In genomic region chr4:7024336-7024890, GRCh38 we compare ENCODE assay signal across 18 cellular contexts.
"Had no signal": no experiment of that assay in that cellular context is flagged by ENCODE, and none has a peak within 500 bp of the region (broad histone marks: within the 10 kb centered on the region; RNA-seq: fewer than 3 reads in every experiment).

No MANE protein-coding gene starts in this region.

- ATAC-seq: activated CD4-positive, alpha-beta T cell treated with anti-CD3 and anti-CD28 coated beads for 36 hours; activated T-cell treated with anti-CD3 and anti-CD28 coated beads, Interleukin-2, amount 50 U/mL, for 72 hours; esophagus mucosa; gastrocnemius medialis; left lung; pancreas; stimulated activated memory B cell treated with anti-CD40 and anti-IgM and Interleukin-4, amounts not matched to agents 10 μg/mL and 1 μg/mL and 100 μg/mL, for 72 hours had no signal

- H3K4me1 Mint-ChIP-seq: activated CD4-positive, alpha-beta T cell treated with anti-CD3 and anti-CD28 coated beads for 36 hours had no signal

- H3K27ac Mint-ChIP-seq: activated CD4-positive, alpha-beta memory T cell treated with anti-CD3 and anti-CD28 coated beads for 36 hours; activated CD4-positive, alpha-beta T cell treated with anti-CD3 and anti-CD28 coated beads for 36 hours; activated T-cell treated with anti-CD3 and anti-CD28 coated beads, Interleukin-2, amount 50 U/mL, for 72 hours; stimulated activated memory B cell treated with anti-CD40 and anti-IgM and Interleukin-4, amounts not matched to agents 10 μg/mL and 1 μg/mL and 100 μg/mL, for 72 hours had no signal

- H3K9me3 ChIP-seq: ascending aorta, gastrocnemius medialis, heart left ventricle, left lung, pancreas, sigmoid colon, testis had no signal

- H3K9me3 Mint-ChIP-seq: activated CD4-positive, alpha-beta memory T cell treated with anti-CD3 and anti-CD28 coated beads for 36 hours; activated T-cell treated with anti-CD3 and anti-CD28 coated beads, Interleukin-2, amount 50 U/mL, for 72 hours; stimulated activated memory B cell treated with anti-CD40 and anti-IgM and Interleukin-4, amounts not matched to agents 10 μg/mL and 1 μg/mL and 100 μg/mL, for 72 hours had no signal

- H3K4me3 Mint-ChIP-seq: activated CD4-positive, alpha-beta memory T cell treated with anti-CD3 and anti-CD28 coated beads for 36 hours; activated CD4-positive, alpha-beta T cell treated with anti-CD3 and anti-CD28 coated beads for 36 hours; activated T-cell treated with anti-CD3 and anti-CD28 coated beads, Interleukin-2, amount 50 U/mL, for 72 hours; stimulated activated memory B cell treated with anti-CD40 and anti-IgM and Interleukin-4, amounts not matched to agents 10 μg/mL and 1 μg/mL and 100 μg/mL, for 72 hours had no signal

- H3K4me1 ChIP-seq: ascending aorta, gastrocnemius medialis, heart left ventricle, left lung, pancreas, sigmoid colon, testis had no signal

- H3K27ac ChIP-seq: ascending aorta, gastrocnemius medialis, heart left ventricle, left lung, pancreas, sigmoid colon, testis had no signal

- H3K4me3 ChIP-seq: ascending aorta, gastrocnemius medialis, heart left ventricle, left lung, pancreas, sigmoid colon, testis had no signal

- H3K27me3 ChIP-seq: ascending aorta, gastrocnemius medialis, heart left ventricle, left lung, pancreas, sigmoid colon, testis had no signal

- DNase-seq: activated CD4-positive, alpha-beta memory T cell treated with anti-CD3 and anti-CD28 coated beads for 36 hours; activated CD4-positive, alpha-beta T cell treated with anti-CD3 and anti-CD28 coated beads for 36 hours; activated effector memory CD4-positive, alpha-beta T cell treated with anti-CD3 and anti-CD28 coated beads, Interleukin-2, amount 50 U/mL, for 16 hours; activated naive CD4-positive, alpha-beta T cell treated with anti-CD3 and anti-CD28 coated beads, Interleukin-2, amount 50 U/mL, for 16 hours; activated T-cell treated with anti-CD3 and anti-CD28 coated beads, Interleukin-2, amount 50 U/mL, for 72 hours; cerebellar nuclear complex; effector CD4-positive, alpha-beta T cell; gastrocnemius medialis; heart left ventricle; left lung; mammary epithelial cell; pancreas; sigmoid colon; stimulated activated CD4-positive, alpha-beta T cell treated with anti-CD3 and anti-CD28 coated beads, Interleukin-4, amount 100 ng/mL, for 4 hours; testis had no signal

- H3K27me3 Mint-ChIP-seq: activated CD4-positive, alpha-beta memory T cell treated with anti-CD3 and anti-CD28 coated beads for 36 hours; activated CD4-positive, alpha-beta T cell treated with anti-CD3 and anti-CD28 coated beads for 36 hours; stimulated activated memory B cell treated with anti-CD40 and anti-IgM and Interleukin-4, amounts not matched to agents 10 μg/mL and 1 μg/mL and 100 μg/mL, for 72 hours had no signal
